ENCODE assay signal across 11 cellular contexts in the genomic region with DNA sequence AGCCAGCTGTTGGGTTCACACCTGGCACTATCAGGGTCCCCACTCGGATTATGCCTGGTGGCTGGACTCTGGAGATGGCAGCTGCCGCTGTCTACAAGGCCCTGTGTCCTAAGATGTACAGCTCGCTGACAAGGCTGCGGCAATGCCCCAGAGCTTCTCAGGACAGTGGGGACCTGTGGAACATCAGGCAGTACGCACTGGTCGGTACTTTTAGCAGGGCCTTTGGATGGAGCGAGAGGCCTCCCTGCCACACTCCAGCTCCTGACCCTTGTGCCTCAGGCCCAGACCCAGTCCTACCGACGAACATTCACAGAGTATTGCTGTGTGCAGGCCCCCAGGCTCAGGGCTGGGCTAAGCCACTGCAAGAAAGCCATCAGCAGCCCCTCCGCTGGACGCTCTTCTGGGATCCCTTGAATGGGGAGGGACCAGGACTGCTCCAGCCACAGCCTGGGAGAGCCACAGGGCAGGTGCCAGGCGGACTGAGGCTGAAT. TPM values are rescaled to one million over a fixed set of nuclear protein-coding genes. Genes with fewer than 3 reads are reported as not detected.
DNase-seq lines count a peak whose midpoint lies in the region; ATAC-seq and TF ChIP-seq lines count a peak whose summit lies in the region.
"Had no signal": no experiment of that assay in that cellular context is flagged by ENCODE, and none has a peak within 500 bp of the region (broad histone marks: within the 10 kb centered on the region; RNA-seq: fewer than 3 reads in every experiment).

No MANE protein-coding gene starts in this region.

- H3K4me1 ChIP-seq in left ventricle myocardium inferior, result no peaks in the 10 kb centered on the region
- H3K4me1 ChIP-seq in suprapubic skin, result peaks cover 3% of the 10 kb centered on the region

- TF ChIP-seq CTCF in left ventricle myocardium inferior (IDR thresholded peaks at IDR 0.05; ENCODE audit: borderline replicate concordance), result no peak
- TF ChIP-seq CTCF in suprapubic skin (IDR thresholded peaks at IDR 0.05), result no peak

- ATAC-seq in Right ventricle myocardium inferior (peak; percentile 21), GM18511 (IDR thresholded peaks at IDR 0.05; ENCODE audit: unreplicated experiment) (no peak)

- DNase-seq in Right ventricle myocardium inferior (ENCODE audit: missing footprints) (peak; percentile 59), left ventricle myocardium inferior (no peak), HuH-7 (ENCODE audit: low spot score) (peak; percentile 1), iPS-NIHi11 (ENCODE audit: low spot score) (peak; percentile 4), suprapubic skin (ENCODE audit: low spot score in 2 of 2) (peak; percentile 42 to 52), putamen (ENCODE audit: low spot score) (no peak), SKM-1 treated with dmso at 0.1 percent for 144 hours (lab: John Stamatoyannopoulos, UW; ENCODE audit: unreplicated experiment) (no peak)
- DNase-seq: SHP77 treated with DMSO at 0.1 percent for 48 hours had no signal

- TF ChIP-seq POLR2A in suprapubic skin (IDR thresholded peaks at IDR 0.05), result no peak

- H3K36me3 ChIP-seq in left ventricle myocardium inferior, result no peaks in the 10 kb centered on the region
- H3K36me3 ChIP-seq in suprapubic skin, result no peaks in the 10 kb centered on the region

- intact Hi-C loops in Right ventricle myocardium inferior (cut with DNase I) (no loop called here), left ventricle myocardium inferior (cut with micrococcal nuclease) (no loop called here)

- TF ChIP-seq EP300 in suprapubic skin (IDR thresholded peaks at IDR 0.05), result no peak

- no peak overlapping the region for H3K27ac ChIP-seq in left ventricle myocardium inferior (replicated peaks)
- H3K27ac ChIP-seq in suprapubic skin, result no peak overlapping the region

- 83% methylated on average over 7 of the region's 12 CpGs for WGBS in suprapubic skin

- peaks cover 89% of the 10 kb centered on the region for H3K27me3 ChIP-seq in left ventricle myocardium inferior (ENCODE audit: low read depth)
- H3K27me3 ChIP-seq in suprapubic skin, result peaks cover 54% of the 10 kb centered on the region

- H3K9me3 ChIP-seq in left ventricle myocardium inferior (replicated peaks), result peaks cover 1% of the 10 kb centered on the region
- H3K9me3 ChIP-seq in suprapubic skin, result no peaks in the 10 kb centered on the region

- H3K4me3 ChIP-seq in left ventricle myocardium inferior (no peak overlapping the region), suprapubic skin (no peak overlapping the region)

RNA-seq across cellular contexts. Expression of a gene that starts 45.7 kb away (rescaled TPM):
- not detected for total RNA-seq in Right ventricle myocardium inferior
- not detected for total RNA-seq in left ventricle myocardium inferior
- total RNA-seq in suprapubic skin, result not detected
- total RNA-seq: liver, sciatic nerve had no signal

Comparison
In these comparisons a context has a peak if more than half of its experiments do, and no peak if none do; other contexts are left out.
1. DNase-seq: peak in Right ventricle myocardium inferior (single experiment), HuH-7 (single experiment), iPS-NIHi11 (single experiment) and suprapubic skin (2 of 2); none in left ventricle myocardium inferior (single experiment), putamen (single experiment) and SKM-1 treated with dmso at 0.1 percent for 144 hours (single experiment).